ENCODE assay signal across 13 cellular contexts in genomic region chr22:37223965-37224551, GRCh38. TPM values are rescaled to one million over a fixed set of nuclear protein-coding genes. Genes with fewer than 3 reads are reported as not detected.
A peak's percentile ranks its signal among the peaks of the same experiment; 100 is the strongest.
DNase-seq lines count a peak whose midpoint lies in the region; ATAC-seq and TF ChIP-seq lines count a peak whose summit lies in the region.
"Had no signal": no experiment of that assay in that cellular context is flagged by ENCODE, and none has a peak within 500 bp of the region (broad histone marks: within the 10 kb centered on the region; RNA-seq: fewer than 3 reads in every experiment).

No MANE protein-coding gene starts in this region.

- BruUV-seq in PC-9 (replicated peaks; lab: Mats Ljungman, UMichigan): no TSS peak

- H3K27me3 Mint-ChIP-seq in activated CD8-positive, alpha-beta T cell treated with anti-CD3 and anti-CD28 coated beads for 36 hours: no peaks in the 10 kb centered on the region

- H3K27ac ChIP-seq in muscle layer of duodenum (ENCODE audit: low read length): peak overlapping the region; percentile 9
- no peak overlapping the region for H3K27ac ChIP-seq in PC-9

- peak overlapping the region; percentile 94 for H3K27ac Mint-ChIP-seq in activated CD8-positive, alpha-beta T cell treated with anti-CD3 and anti-CD28 coated beads for 36 hours

- peaks cover 84% of the 10 kb centered on the region for H3K4me1 Mint-ChIP-seq in activated CD8-positive, alpha-beta T cell treated with anti-CD3 and anti-CD28 coated beads for 36 hours (ENCODE audit: low read depth)

- H3K36me3 Mint-ChIP-seq in activated CD8-positive, alpha-beta T cell treated with anti-CD3 and anti-CD28 coated beads for 36 hours (ENCODE audit: low read depth): peaks cover 82% of the 10 kb centered on the region

- intact Hi-C loops in activated CD8-positive, alpha-beta T cell treated with anti-CD3 and anti-CD28 coated beads for 36 hours (cut with micrococcal nuclease): no loop called here
- intact Hi-C loops in PC-9 (cut with micrococcal nuclease; ENCODE audit: unreplicated experiment): no loop called here

- H3K9me2 ChIP-seq in PC-9 (ENCODE audit: insufficient read depth): no peaks in the 10 kb centered on the region

- H2AFZ ChIP-seq in PC-9: no peak overlapping the region

- TF ChIP-seq CTCF in GM06990 (IDR thresholded peaks at IDR 0.05; ENCODE audit: insufficient read depth, low read length, poor library complexity, severe bottlenecking) (no peak), PC-9 (conservative IDR thresholded peaks at IDR 0.05) (no peak)
- no peak for TF ChIP-seq CTCF in activated CD8-positive, alpha-beta T cell treated with anti-CD3 and anti-CD28 coated beads for 36 hours (IDR thresholded peaks at IDR 0.05)

- H3K4me1 ChIP-seq in muscle layer of duodenum (ENCODE audit: control insufficient read depth in 1 of 2, insufficient read depth in 2 of 2, low read length in 2 of 2): peaks cover 3 to 4% of the 10 kb centered on the region in 2 donors
- peaks cover 13% of the 10 kb centered on the region for H3K4me1 ChIP-seq in PC-9 (replicated peaks; ENCODE audit: insufficient read depth)

- H3K4me3 Mint-ChIP-seq in activated CD8-positive, alpha-beta T cell treated with anti-CD3 and anti-CD28 coated beads for 36 hours: peak overlapping the region; percentile 31

- H3K4me3 ChIP-seq in GM06990 (replicated peaks; ENCODE audit: low read depth, low read length) (no peak overlapping the region), muscle layer of duodenum (ENCODE audit: low read depth in 1 of 2, low read length in 2 of 2) (no peak overlapping the region), PC-9 (no peak overlapping the region)
- H3K4me3 ChIP-seq: MG63 had no signal

- H3K9me3 Mint-ChIP-seq in activated CD8-positive, alpha-beta T cell treated with anti-CD3 and anti-CD28 coated beads for 36 hours: peaks cover 22% of the 10 kb centered on the region

- H3K9me3 ChIP-seq in muscle layer of duodenum (ENCODE audit: control insufficient read depth in 1 of 2, low read length in 2 of 2) (no peaks in the 10 kb centered on the region), PC-9 (ENCODE audit: insufficient read depth, low read depth) (no peaks in the 10 kb centered on the region; the same call in 1 of the 2 replicates)
- H3K9me3 ChIP-seq: MG63 had no signal

- no peaks in the 10 kb centered on the region for H3K79me2 ChIP-seq in PC-9 (ENCODE audit: low read depth)

- H3K36me3 ChIP-seq in GM06990 (ENCODE audit: control insufficient read depth, insufficient read depth, low read length) (peaks cover 35% of the 10 kb centered on the region), muscle layer of duodenum (ENCODE audit: control insufficient read depth in 1 of 2, insufficient read depth in 2 of 2, low read length in 2 of 2) (no peaks in the 10 kb centered on the region), PC-9 (ENCODE audit: low read depth) (no peaks in the 10 kb centered on the region)
- H3K36me3 ChIP-seq: MG63 had no signal

- POLR2A ChIA-PET in activated CD8-positive, alpha-beta T cell treated with anti-CD3 and anti-CD28 coated beads for 36 hours (lab: Charles Lee): interaction anchor here (0.6 to 5.3 kb wide), 5 partner anchors 8 to 80 kb away, joined by 3 to 61 read pairs (median 3); partner anchors contain the start of gene RAC2
- POLR2A ChIA-PET in PC-9 (lab: Charles Lee; ENCODE audit: unreplicated experiment): no interaction called here

- peaks cover 25% of the 10 kb centered on the region for H3F3A ChIP-seq in PC-9 (ENCODE audit: insufficient read depth, low read depth)

- no peaks in the 10 kb centered on the region for H4K20me1 ChIP-seq in PC-9 (ENCODE audit: insufficient read depth)

- peak; percentile 44 for DNase-seq in GM06990 (ENCODE audit: extremely low read depth, insufficient read length)
- DNase-seq in GM19240 (ENCODE audit: insufficient read length, low spot score): peak; percentile 58
- peak; percentile 65 for DNase-seq in activated CD8-positive, alpha-beta T cell treated with anti-CD3 and anti-CD28 coated beads for 36 hours
- DNase-seq in NCI-H2227 treated with DMSO at 0.1 percent for 48 hours (lab: John Stamatoyannopoulos, UW): no peak
- DNase-seq in NCI-H1694 (lab: John Stamatoyannopoulos, UW): no peak
- DNase-seq in PC-9: no peak
- no peak for DNase-seq in DMS79 (lab: John Stamatoyannopoulos, UW)
- DNase-seq: aorta, kidney glomerular epithelial cell, MG63, SHP77 had no signal

- H3K4me2 ChIP-seq in PC-9: no peak overlapping the region

- CTCF ChIA-PET in activated CD8-positive, alpha-beta T cell treated with anti-CD3 and anti-CD28 coated beads for 36 hours (lab: Charles Lee): interaction anchor here (0.6 to 3.3 kb wide), 5 partner anchors 15 to 60 kb away, joined by 3 to 25 read pairs (median 9); no protein-coding TSS in a partner anchor
- CTCF ChIA-PET in PC-9 (lab: Charles Lee): no interaction called here

- peak; percentile 35 for ATAC-seq in activated CD8-positive, alpha-beta T cell treated with anti-CD3 and anti-CD28 coated beads for 36 hours

- no peaks in the 10 kb centered on the region for H3K27me3 ChIP-seq in GM06990 (replicated peaks; ENCODE audit: control insufficient read depth, insufficient read depth, low read length)
- H3K27me3 ChIP-seq in muscle layer of duodenum (ENCODE audit: low read depth, low read length): no peaks in the 10 kb centered on the region
- no peaks in the 10 kb centered on the region for H3K27me3 ChIP-seq in PC-9 (ENCODE audit: insufficient read depth, low read depth)
- H3K27me3 ChIP-seq: MG63 had no signal

RNA-seq across cellular contexts. Expression of gene SSTR3, which starts 11.8 kb away (rescaled TPM):
- 1 to 10 TPM; 7.9 to 8.5 TPM for total RNA-seq in activated CD8-positive, alpha-beta T cell treated with anti-CD3 and anti-CD28 coated beads for 36 hours
- not detected in 2 replicates for total RNA-seq in PC-9 (2021)
- total RNA-seq: aorta, glomerular endothelial cell had no signal

RNA-seq across cellular contexts. Expression of gene RAC2, which starts 20.0 kb away (rescaled TPM):
- total RNA-seq in activated CD8-positive, alpha-beta T cell treated with anti-CD3 and anti-CD28 coated beads for 36 hours: 100 to 1,000 TPM; 699 to 717 TPM
- 79.9 and 90.5 TPM in 2 replicates for total RNA-seq in PC-9 (2021)

RNA-seq across cellular contexts. Expression of gene C1QTNF6, which starts 36.0 kb away (rescaled TPM):
- total RNA-seq in activated CD8-positive, alpha-beta T cell treated with anti-CD3 and anti-CD28 coated beads for 36 hours: 1 to 10 TPM; 6.4 TPM
- total RNA-seq in PC-9 (2021): 72.2 and 85.9 TPM in 2 replicates

RNA-seq across cellular contexts. Expression of gene CYTH4, which starts 58.2 kb away (rescaled TPM):
- total RNA-seq in activated CD8-positive, alpha-beta T cell treated with anti-CD3 and anti-CD28 coated beads for 36 hours: 10 to 100 TPM; 33.2 to 33.4 TPM
- not detected in 2 replicates for total RNA-seq in PC-9 (2021)

Comparison
In these comparisons a context has a peak if more than half of its experiments do, and no peak if none do; other contexts are left out.
1. DNase-seq: peak in GM06990 (single experiment), GM19240 (single experiment) and activated CD8-positive, alpha-beta T cell treated with anti-CD3 and anti-CD28 coated beads for 36 hours (single experiment); none in NCI-H2227 treated with DMSO at 0.1 percent for 48 hours (single experiment), NCI-H1694 (single experiment), PC-9 (0 of 2) and DMS79 (single experiment).